In genomic region chr2:38176619-38177021, GRCh38 we compare ENCODE assay signal across 14 cellular contexts.
A peak's percentile ranks its signal among the peaks of the same experiment; 100 is the strongest.
DNase-seq lines count a peak whose midpoint lies in the region; ATAC-seq, FAIRE-seq and TF ChIP-seq lines count a peak whose summit lies in the region.
"Had no signal": no experiment of that assay in that cellular context is flagged by ENCODE, and none has a peak within 500 bp of the region (broad histone marks: within the 10 kb centered on the region; RNA-seq: fewer than 3 reads in every experiment).

No MANE protein-coding gene starts in this region.

- 5% methylated on average over 2 of the region's 2 CpGs for WGBS in K562 (ENCODE audit: insufficient coverage, low coverage, missing lambda C conversion rate)
- WGBS in liver = 97% methylated on average over 2 of the region's 2 CpGs

- H3K27me3 ChIP-seq in K562 (ENCODE audit: control insufficient read depth in 2 of 2, insufficient read depth in 2 of 2, low read length in 2 of 2) (peaks cover 2 to 21% of the 10 kb centered on the region in 2 experiments; a peak in 4 of 5 replicates), liver (ENCODE audit: control insufficient read depth in 4 of 4, insufficient read depth in 4 of 4, low read length in 3 of 4) (no peaks in the 10 kb centered on the region)

- peaks cover 4% of the 10 kb centered on the region for H3K36me3 Mint-ChIP-seq in type B pancreatic cell
- H3K36me3 Mint-ChIP-seq in WTC11 = no peaks in the 10 kb centered on the region

- BruUV-seq in K562 (replicated peaks; lab: Mats Ljungman, UMichigan) = no TSS peak

- H3K27ac Mint-ChIP-seq in type B pancreatic cell (peak overlapping the region; percentile 20), WTC11 (no peak overlapping the region)
- H3K27ac Mint-ChIP-seq: effector memory CD8-positive, alpha-beta T cell had no signal

- H4K20me1 ChIP-seq in K562 (replicated peaks; ENCODE audit: control insufficient read depth, insufficient read depth, low read length) = no peaks in the 10 kb centered on the region

- H3K4me3 Mint-ChIP-seq in type B pancreatic cell (no peak overlapping the region), WTC11 (no peak overlapping the region)
- H3K4me3 Mint-ChIP-seq: effector memory CD8-positive, alpha-beta T cell had no signal

- H2AFZ ChIP-seq in K562 (ENCODE audit: low read depth, low read length) = no peak overlapping the region

- H3K4me1 ChIP-seq in K562 (replicated peaks in 1 of 2; ENCODE audit: control insufficient read depth in 2 of 2, insufficient read depth in 2 of 2, low read length in 2 of 2) = no peaks in the 10 kb centered on the region
- H3K4me1 ChIP-seq in liver (ENCODE audit: control insufficient read depth in 4 of 4, insufficient read depth in 4 of 4, low read length in 3 of 4) = peaks cover 1 to 66% (median 35%) of the 10 kb centered on the region in 4 donors

- H3K79me2 ChIP-seq in K562 (ENCODE audit: control insufficient read depth, insufficient read depth, low read length) = no peaks in the 10 kb centered on the region

- H3K36me3 ChIP-seq in K562 (ENCODE audit: control insufficient read depth, insufficient read depth, low read length) (no peaks in the 10 kb centered on the region), liver (ENCODE audit: control insufficient read depth in 4 of 4, insufficient read depth in 3 of 4, low read depth in 1 of 4, low read length in 3 of 4) (no peaks in the 10 kb centered on the region)

- H3K9me3 Mint-ChIP-seq in type B pancreatic cell = peaks cover 13% of the 10 kb centered on the region
- no peaks in the 10 kb centered on the region for H3K9me3 Mint-ChIP-seq in WTC11
- H3K9me3 Mint-ChIP-seq: effector memory CD8-positive, alpha-beta T cell had no signal

- DNase-seq in SKM-1 (lab: John Stamatoyannopoulos, UW; ENCODE audit: unreplicated experiment) (peak; percentile 26), SKM-1 treated with dmso at 0.1 percent for 144 hours (lab: John Stamatoyannopoulos, UW; ENCODE audit: unreplicated experiment) (no peak), K562 (ENCODE audit: extremely low read depth in 1 of 4, low spot score in 3 of 4) (no peak), type B pancreatic cell (ENCODE audit: extremely low spot score, unreplicated experiment) (no peak), WTC11 (ENCODE audit: low spot score) (no peak), activated T-cell treated with anti-CD3 and anti-CD28 coated beads for 4 hours (no peak)
- DNase-seq in stimulated activated CD4-positive, alpha-beta T cell treated with anti-CD3 and anti-CD28 coated beads, Interleukin-1b, Interleukin-23, amount 100 ng/mL, for 48 hours = no peak
- DNase-seq: amygdala; effector memory CD8-positive, alpha-beta T cell; NCI-H774; nucleus accumbens; stimulated activated CD4-positive, alpha-beta T cell treated with anti-CD3 and anti-CD28 coated beads, Interleukin-4, amount 100 ng/mL, for 1 hour had no signal

- H3K9me3 ChIP-seq in K562 (replicated peaks; ENCODE audit: control insufficient read depth, insufficient read depth, low read depth, low read length) (no peaks in the 10 kb centered on the region), liver (ENCODE audit: control insufficient read depth in 4 of 4, low read length in 3 of 4) (no peaks in the 10 kb centered on the region)

- TF ChIP-seq POLR2A in K562 (conservative IDR thresholded peaks at IDR 0.05) = no peak

- no peak overlapping the region for H3K4me2 ChIP-seq in K562 (ENCODE audit: insufficient read depth, low read length)

- no peaks in the 10 kb centered on the region for H3K27me3 Mint-ChIP-seq in type B pancreatic cell
- H3K27me3 Mint-ChIP-seq in WTC11 (ENCODE audit: low read depth) = no peaks in the 10 kb centered on the region

- TF ChIP-seq CTCF in K562 (IDR thresholded peaks at IDR 0.05 in 2 of 3, conservative IDR thresholded peaks at IDR 0.05 in 1 of 3; ENCODE audit: insufficient read depth in 2 of 3, low read depth in 1 of 3, low read length in 3 of 3) (no peak), liver (IDR thresholded peaks at IDR 0.05; ENCODE audit: low read depth, low read length, missing input control) (no peak), type B pancreatic cell (conservative IDR thresholded peaks at IDR 0.05) (no peak), WTC11 (IDR thresholded peaks at IDR 0.05) (no peak)

- CTCF ChIA-PET in K562 (lab: Yijun Ruan, JAX; ENCODE audit: low intra/inter-chr PET ratio) = no interaction called here
- CTCF ChIA-PET in WTC11 (lab: Charles Lee) = no interaction called here

- in situ Hi-C loops in K562 (cut with MboI) = no loop called here

- TF ChIP-seq RAD21 in K562 (CRISPR knock-in tag; conservative IDR thresholded peaks at IDR 0.05 in 1 of 2, IDR thresholded peaks at IDR 0.05 in 1 of 2) (no peak), liver (IDR thresholded peaks at IDR 0.05) (no peak)

- H3K9ac ChIP-seq in K562 (ENCODE audit: insufficient read depth in 1 of 2, low read depth in 2 of 2, low read length in 2 of 2) = no peak overlapping the region
- no peak overlapping the region for H3K9ac ChIP-seq in liver (ENCODE audit: low read depth in 1 of 2, low read length in 2 of 2)

- POLR2A ChIA-PET in K562 (lab: Yijun Ruan, JAX) (interaction anchor here (0.9 kb wide), 1 partner anchor 13 kb away, joined by 3 read pairs; no protein-coding TSS in a partner anchor), WTC11 (lab: Charles Lee) (no interaction called here)

- no peak for FAIRE-seq in K562 (lab: Jason Lieb, UNC)
- FAIRE-seq: A204.1 had no signal

- no peak for TF ChIP-seq EP300 in K562 (IDR thresholded peaks at IDR 0.05; ENCODE audit: low read length)

- intact Hi-C loops in K562 (cut with micrococcal nuclease) = no loop called here

- no peak for ATAC-seq in K562
- ATAC-seq in WTC11 = no peak
- ATAC-seq: effector memory CD8-positive, alpha-beta T cell had no signal

- H3K4me1 Mint-ChIP-seq in type B pancreatic cell (ENCODE audit: unreplicated experiment) (peaks cover 37% of the 10 kb centered on the region), WTC11 (peaks cover 14% of the 10 kb centered on the region)

- no peak overlapping the region for H3K4me3 ChIP-seq in K562
- H3K4me3 ChIP-seq in liver (ENCODE audit: low read depth in 1 of 3, low read length in 3 of 3) = no peak overlapping the region

- H3K27ac ChIP-seq in K562 (ENCODE audit: extremely low read depth, low read depth, low read length) = no peak overlapping the region
- H3K27ac ChIP-seq in liver (ENCODE audit: low read depth in 1 of 2, low read length in 2 of 2) = peak overlapping the region; percentile 37 to 56

- H3K9me1 ChIP-seq in K562 (ENCODE audit: control insufficient read depth, insufficient read depth, low read length) = no peaks in the 10 kb centered on the region

TF ChIP-seq in K562, 482 proteins besides CTCF, POLR2A, EP300 and RAD21:
- TF ChIP-seq CEBPG (CRISPR knock-in tag; IDR thresholded peaks at IDR 0.05) (no peak), CEBPG (tag; conservative IDR thresholded peaks at IDR 0.05 in 1 of 2, IDR thresholded peaks at IDR 0.05 in 1 of 2) (peak; percentile 78 to 88), SMAD4 (CRISPR knock-in tag; conservative IDR thresholded peaks at IDR 0.05) (no peak)

TF ChIP-seq in liver, 16 proteins besides CTCF, POLR2A, EP300 and RAD21:
- TF ChIP-seq, protein P1, sequence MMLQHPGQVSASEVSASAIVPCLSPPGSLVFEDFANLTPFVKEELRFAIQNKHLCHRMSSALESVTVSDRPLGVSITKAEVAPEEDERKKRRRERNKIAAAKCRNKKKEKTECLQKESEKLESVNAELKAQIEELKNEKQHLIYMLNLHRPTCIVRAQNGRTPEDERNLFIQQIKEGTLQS (IDR thresholded peaks at IDR 0.05) = no peak

TF ChIP-seq in WTC11, 78 proteins besides CTCF, POLR2A, EP300 and RAD21 (continues in another document):
- TF ChIP-seq, protein P2, sequence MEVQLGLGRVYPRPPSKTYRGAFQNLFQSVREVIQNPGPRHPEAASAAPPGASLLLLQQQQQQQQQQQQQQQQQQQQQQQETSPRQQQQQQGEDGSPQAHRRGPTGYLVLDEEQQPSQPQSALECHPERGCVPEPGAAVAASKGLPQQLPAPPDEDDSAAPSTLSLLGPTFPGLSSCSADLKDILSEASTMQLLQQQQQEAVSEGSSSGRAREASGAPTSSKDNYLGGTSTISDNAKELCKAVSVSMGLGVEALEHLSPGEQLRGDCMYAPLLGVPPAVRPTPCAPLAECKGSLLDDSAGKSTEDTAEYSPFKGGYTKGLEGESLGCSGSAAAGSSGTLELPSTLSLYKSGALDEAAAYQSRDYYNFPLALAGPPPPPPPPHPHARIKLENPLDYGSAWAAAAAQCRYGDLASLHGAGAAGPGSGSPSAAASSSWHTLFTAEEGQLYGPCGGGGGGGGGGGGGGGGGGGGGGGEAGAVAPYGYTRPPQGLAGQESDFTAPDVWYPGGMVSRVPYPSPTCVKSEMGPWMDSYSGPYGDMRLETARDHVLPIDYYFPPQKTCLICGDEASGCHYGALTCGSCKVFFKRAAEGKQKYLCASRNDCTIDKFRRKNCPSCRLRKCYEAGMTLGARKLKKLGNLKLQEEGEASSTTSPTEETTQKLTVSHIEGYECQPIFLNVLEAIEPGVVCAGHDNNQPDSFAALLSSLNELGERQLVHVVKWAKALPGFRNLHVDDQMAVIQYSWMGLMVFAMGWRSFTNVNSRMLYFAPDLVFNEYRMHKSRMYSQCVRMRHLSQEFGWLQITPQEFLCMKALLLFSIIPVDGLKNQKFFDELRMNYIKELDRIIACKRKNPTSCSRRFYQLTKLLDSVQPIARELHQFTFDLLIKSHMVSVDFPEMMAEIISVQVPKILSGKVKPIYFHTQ (CRISPR knock-in tag; IDR thresholded peaks at IDR 0.05) = no peak
- TF ChIP-seq FOXJ3 (CRISPR knock-in tag; IDR thresholded peaks at IDR 0.05; ENCODE audit: borderline replicate concordance) (no peak), RORB (CRISPR knock-in tag; IDR thresholded peaks at IDR 0.05) (no peak), GRHL2 (CRISPR knock-in tag; IDR thresholded peaks at IDR 0.05; ENCODE audit: insufficient replicate concordance, severe bottlenecking) (no peak)
- TF ChIP-seq, protein P3, sequence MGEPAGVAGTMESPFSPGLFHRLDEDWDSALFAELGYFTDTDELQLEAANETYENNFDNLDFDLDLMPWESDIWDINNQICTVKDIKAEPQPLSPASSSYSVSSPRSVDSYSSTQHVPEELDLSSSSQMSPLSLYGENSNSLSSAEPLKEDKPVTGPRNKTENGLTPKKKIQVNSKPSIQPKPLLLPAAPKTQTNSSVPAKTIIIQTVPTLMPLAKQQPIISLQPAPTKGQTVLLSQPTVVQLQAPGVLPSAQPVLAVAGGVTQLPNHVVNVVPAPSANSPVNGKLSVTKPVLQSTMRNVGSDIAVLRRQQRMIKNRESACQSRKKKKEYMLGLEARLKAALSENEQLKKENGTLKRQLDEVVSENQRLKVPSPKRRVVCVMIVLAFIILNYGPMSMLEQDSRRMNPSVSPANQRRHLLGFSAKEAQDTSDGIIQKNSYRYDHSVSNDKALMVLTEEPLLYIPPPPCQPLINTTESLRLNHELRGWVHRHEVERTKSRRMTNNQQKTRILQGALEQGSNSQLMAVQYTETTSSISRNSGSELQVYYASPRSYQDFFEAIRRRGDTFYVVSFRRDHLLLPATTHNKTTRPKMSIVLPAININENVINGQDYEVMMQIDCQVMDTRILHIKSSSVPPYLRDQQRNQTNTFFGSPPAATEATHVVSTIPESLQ (CRISPR knock-in tag; IDR thresholded peaks at IDR 0.05) = no peak
